Comparison of ENCODE assay signal across 9 cellular contexts in the genomic region with DNA sequence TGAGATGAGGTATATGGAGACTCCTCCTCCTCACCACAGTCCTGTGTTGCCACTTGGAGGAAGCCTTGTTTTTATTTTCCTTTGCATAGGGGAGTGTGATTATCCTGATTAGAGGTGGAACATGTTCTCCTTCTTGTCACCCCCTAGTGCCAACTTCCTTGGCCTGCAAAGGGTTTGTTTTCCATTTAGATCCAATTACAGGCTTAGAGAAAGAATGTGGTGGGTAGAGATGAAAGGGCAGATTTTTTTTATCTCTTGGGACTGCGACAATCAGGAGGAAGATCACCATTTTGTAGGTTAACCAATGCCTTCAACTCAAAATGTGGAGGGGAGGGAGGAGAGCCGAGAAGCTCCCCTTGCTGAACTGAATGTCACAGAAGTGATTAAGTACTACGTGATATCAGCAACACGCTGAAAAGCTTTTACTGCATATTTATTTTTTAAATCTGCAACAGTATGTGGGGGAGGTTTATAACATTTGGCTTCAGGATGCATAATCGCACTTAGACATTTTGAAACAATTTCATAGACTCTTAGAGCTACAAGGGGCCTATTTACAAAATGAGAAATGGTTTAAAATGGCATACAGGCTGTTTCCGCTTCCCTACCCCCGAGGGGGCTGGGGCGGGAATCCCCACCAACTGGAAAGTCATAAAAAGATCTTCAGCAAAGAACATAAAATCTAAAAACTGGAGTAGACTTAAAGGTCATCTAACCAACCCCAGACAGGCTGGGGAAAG. TPM values are rescaled to one million over a fixed set of nuclear protein-coding genes. Genes with fewer than 3 reads are reported as not detected.
DNase-seq lines count a peak whose midpoint lies in the region; ATAC-seq and TF ChIP-seq lines count a peak whose summit lies in the region.
"Had no signal": no experiment of that assay in that cellular context is flagged by ENCODE, and none has a peak within 500 bp of the region (broad histone marks: within the 10 kb centered on the region; RNA-seq: fewer than 3 reads in every experiment).

No MANE protein-coding gene starts in this region.

- ATAC-seq in left cardiac atrium (no peak), upper lobe of left lung (ENCODE audit: low FRiP score in 2 of 2) (no peak)
- ATAC-seq: WTC11 had no signal

- intact Hi-C loops in left ventricle myocardium inferior (cut with micrococcal nuclease), result no loop called here
- intact Hi-C loops in left cardiac atrium (cut with DNase I), result loop anchor here (10.0 kb wide), 2 partner anchors 91 to 101 kb away; no protein-coding TSS in a partner anchor

- H3K36me3 ChIP-seq in left ventricle myocardium inferior (no peaks in the 10 kb centered on the region), SJCRH30 (peaks cover 18% of the 10 kb centered on the region), upper lobe of left lung (peaks cover 0 to 6% (median 0%) of the 10 kb centered on the region in 4 donors)

- peak overlapping the region; percentile 87 for H3K27ac ChIP-seq in left ventricle myocardium inferior (replicated peaks)
- H3K27ac ChIP-seq in SJCRH30, result peak overlapping the region; percentile 38; the same call in 1 of the 2 replicates
- peak overlapping the region; percentile 41 to 89 (median 77) for H3K27ac ChIP-seq in upper lobe of left lung

- H3K9me3 ChIP-seq in left ventricle myocardium inferior (replicated peaks) (no peaks in the 10 kb centered on the region), SJCRH30 (replicated peaks) (no peaks in the 10 kb centered on the region), upper lobe of left lung (no peaks in the 10 kb centered on the region)

- TF ChIP-seq EP300 in upper lobe of left lung (IDR thresholded peaks at IDR 0.05), result no peak

- H3K27me3 ChIP-seq in left ventricle myocardium inferior (ENCODE audit: low read depth), result no peaks in the 10 kb centered on the region
- no peaks in the 10 kb centered on the region for H3K27me3 ChIP-seq in SJCRH30
- H3K27me3 ChIP-seq in upper lobe of left lung, result no peaks in the 10 kb centered on the region

- TF ChIP-seq CTCF in left ventricle myocardium inferior (IDR thresholded peaks at IDR 0.05; ENCODE audit: borderline replicate concordance) (no peak), upper lobe of left lung (IDR thresholded peaks at IDR 0.05) (no peak)

- H3K4me1 ChIP-seq in left ventricle myocardium inferior, result peaks cover 88% of the 10 kb centered on the region
- H3K4me1 ChIP-seq in SJCRH30, result peaks cover 71% of the 10 kb centered on the region
- peaks cover 34 to 55% (median 49%) of the 10 kb centered on the region in 4 donors for H3K4me1 ChIP-seq in upper lobe of left lung

- WGBS in upper lobe of left lung, 2 donors, result 38 to 59% methylated on average over 8 of the region's 8 CpGs

- H3K4me3 ChIP-seq in left ventricle myocardium inferior (peak overlapping the region; percentile 67), SJCRH30 (peak overlapping the region; percentile 37; the same call in 1 of the 2 replicates), upper lobe of left lung (peak overlapping the region; percentile 36 to 52 (median 41))

- no peak for DNase-seq in left ventricle myocardium inferior
- DNase-seq in left cardiac atrium, result no peak
- DNase-seq in SJCRH30, result peak in 1 of 2 experiments; percentile 66
- DNase-seq in kidney glomerular epithelial cell (lab: John Stamatoyannopoulos, UW), result peak; percentile 31
- DNase-seq in upper lobe of left lung, result no peak
- no peak for DNase-seq in midbrain (lab: John Stamatoyannopoulos, UW)
- no peak for DNase-seq in stimulated activated naive CD4-positive, alpha-beta T cell (lab: John Stamatoyannopoulos, UW)
- DNase-seq in Kasumi-1 (lab: John Stamatoyannopoulos, UW), result no peak

- TF ChIP-seq POLR2A in upper lobe of left lung (IDR thresholded peaks at IDR 0.05), result no peak

RNA-seq across cellular contexts. Expression of gene LMCD1, which starts 2.4 kb away (rescaled TPM):
- total RNA-seq in left ventricle myocardium inferior (72.9 TPM), left cardiac atrium (10 to 100 TPM; 52.9 to 63.7 TPM), upper lobe of left lung (100 to 1,000 TPM in 4 of 6 donors, 10 to 100 TPM in 2; 47.4 to 269 (median 118) TPM)
- total RNA-seq in SJCRH30 (2014; rRNA removed; shearing (Covaris generic)), result 59.6 and 69.8 TPM in 2 replicates
